In the genomic region with DNA sequence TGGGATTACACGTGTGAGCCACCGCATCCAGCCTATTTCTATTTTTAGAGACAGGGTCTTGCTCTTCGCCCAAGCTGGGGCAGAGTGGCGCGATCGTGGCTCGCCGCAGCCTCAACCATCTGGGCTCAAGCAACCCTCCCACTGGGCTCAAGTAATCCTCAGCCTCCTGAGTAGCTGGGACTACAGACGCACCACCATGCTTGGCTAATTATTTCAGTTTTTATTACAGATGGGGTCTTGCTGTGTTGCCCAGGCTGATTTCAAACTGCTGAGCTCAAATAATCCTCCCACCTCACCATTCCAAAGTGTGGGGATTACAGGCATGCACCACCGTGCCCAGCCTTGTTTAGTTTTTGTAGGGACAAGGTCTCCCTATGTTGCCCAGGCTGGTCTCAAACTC, we compare ENCODE assay signal across 28 cellular contexts.
"Had no signal": no experiment of that assay in that cellular context is flagged by ENCODE, and none has a peak within 500 bp of the region (broad histone marks: within the 10 kb centered on the region; RNA-seq: fewer than 3 reads in every experiment).

No MANE protein-coding gene starts in this region.

- H3K27me3 ChIP-seq: brain microvascular endothelial cell, dorsolateral prefrontal cortex, esophagus squamous epithelium, gastroesophageal sphincter, heart right ventricle had no signal

- H3K4me1 ChIP-seq: gastroesophageal sphincter, heart right ventricle had no signal

- FAIRE-seq: astrocyte, bronchial epithelial cell had no signal

- H3K4me3 ChIP-seq: coronary artery, dorsolateral prefrontal cortex, esophagus squamous epithelium, gastroesophageal sphincter, heart right ventricle had no signal

- DNase-seq: activated B cell treated with CpG ODN at 0.5 μM for 24 hours; activated CD4-positive, alpha-beta T cell treated with anti-CD3 and anti-CD28 coated beads for 48 hours; activated CD4-positive, alpha-beta T cell treated with anti-CD3 and anti-CD28 coated beads, Interleukin-2, amount 50 U/mL, for 1 hour; activated CD4-positive, alpha-beta T cell treated with anti-CD3 and anti-CD28 coated beads, Interleukin-2, amount 50 U/mL, for 48 hours; activated CD8-positive, alpha-beta memory T cell treated with anti-CD3 and anti-CD28 coated beads for 24 hours; activated CD8-positive, alpha-beta T cell treated with anti-CD3 and anti-CD28 coated beads for 36 hours; activated effector memory CD4-positive, alpha-beta T cell treated with Interleukin-2 at 50 U/mL for 16 hours; activated gamma-delta T cell treated with Interleukin-2 at 50 U/mL for 16 hours; activated naive CD4-positive, alpha-beta T cell treated with anti-CD3 and anti-CD28 coated beads, Interleukin-2, amount 50 U/mL, for 16 hours; activated naive CD4-positive, alpha-beta T cell treated with Interleukin-2 at 50 U/mL for 16 hours; activated T-cell treated with anti-CD3 and anti-CD28 coated beads, Interleukin-2, amount 50 U/mL, for 4 hours; amniotic stem cell; anterior cingulate cortex; brain microvascular endothelial cell; dorsolateral prefrontal cortex; effector memory CD8-positive, alpha-beta T cell; esophagus squamous epithelium; foreskin melanocyte; heart right ventricle; T-helper 1 cell; T-helper 17 cell had no signal

- H3K27ac ChIP-seq: brain microvascular endothelial cell, coronary artery, dorsolateral prefrontal cortex, gastroesophageal sphincter, heart right ventricle, VCaP had no signal

- ATAC-seq: activated CD4-positive, CD25-positive, alpha-beta regulatory T cell treated with anti-CD3 and anti-CD28 coated beads, Interleukin-2, amount 50 U/mL, for 24 hours; activated CD8-positive, alpha-beta T cell treated with anti-CD3 and anti-CD28 coated beads for 36 hours; activated T-cell treated with anti-CD3 and anti-CD28 coated beads, Interleukin-2, amount 50 U/mL, for 4 hours; activated T-helper 17 cell treated with anti-CD3 and anti-CD28 coated beads, Interleukin-2, amount 50 U/mL, for 72 hours; effector memory CD8-positive, alpha-beta T cell; gastroesophageal sphincter; heart right ventricle; T-helper 17 cell had no signal

- H3K9me3 ChIP-seq: esophagus squamous epithelium, gastroesophageal sphincter, heart right ventricle had no signal
